ENCODE assay signal across 8 cellular contexts in genomic region chr1:211382714-211383480, GRCh38. TPM values are rescaled to one million over a fixed set of nuclear protein-coding genes. Genes with fewer than 3 reads are reported as not detected.
DNase-seq lines count a peak whose midpoint lies in the region; ATAC-seq, FAIRE-seq and TF ChIP-seq lines count a peak whose summit lies in the region.

No MANE protein-coding gene starts in this region.

- H3K4me1 ChIP-seq in keratinocyte (ENCODE audit: control insufficient read depth, extremely low read depth, insufficient read depth, low read length) = peaks cover 9% of the 10 kb centered on the region

- H3K27ac ChIP-seq in AG04450 (ENCODE audit: low read depth, low read length) (peak overlapping the region; percentile 96), keratinocyte (ENCODE audit: control insufficient read depth, insufficient read depth, low read length) (peak overlapping the region; percentile 89)

- no peaks in the 10 kb centered on the region for H3K9me3 ChIP-seq in AG04450 (ENCODE audit: control insufficient read depth, insufficient read depth, low read length)
- no peaks in the 10 kb centered on the region for H3K9me3 ChIP-seq in keratinocyte (ENCODE audit: control insufficient read depth, low read depth, low read length)

- ATAC-seq in GM18907 (IDR thresholded peaks at IDR 0.05; ENCODE audit: unreplicated experiment) = peak; percentile 97
- ATAC-seq in HG03135 (IDR thresholded peaks at IDR 0.05; ENCODE audit: unreplicated experiment) = peak; percentile 96

- no peaks in the 10 kb centered on the region for H3K9me1 ChIP-seq in keratinocyte (ENCODE audit: control insufficient read depth, extremely low read depth, insufficient read depth, low read length)

- TF ChIP-seq CTCF in AG04450 (IDR thresholded peaks at IDR 0.05; ENCODE audit: low read depth, low read length) (no peak), keratinocyte (optimal IDR thresholded peaks at IDR 0.05 in 1 of 3, IDR thresholded peaks at IDR 0.05 in 1 of 3, conservative IDR thresholded peaks at IDR 0.05 in 1 of 3; ENCODE audit: extremely low read depth in 1 of 3, insufficient read depth in 2 of 3, low read length in 3 of 3) (no peak)

- peak overlapping the region; percentile 100 for H2AFZ ChIP-seq in keratinocyte (ENCODE audit: control insufficient read depth, low read length)

- peak; percentile 74 for FAIRE-seq in keratinocyte (lab: Jason Lieb, UNC)

- peak; percentile 77 for DNase-seq in AG04450 (ENCODE audit: low read depth, low spot score)
- peak; percentile 70 for DNase-seq in NCI-H345 treated with DMSO at 0.1 percent for 48 hours (lab: John Stamatoyannopoulos, UW; ENCODE audit: unreplicated experiment)
- peak; percentile 92 for DNase-seq in activated CD4-positive, CD25-positive, alpha-beta regulatory T cell treated with anti-CD3 and anti-CD28 coated beads, Interleukin-2, amount 50 U/mL, for 72 hours
- DNase-seq in cerebellar cortex (ENCODE audit: low spot score) = peak; percentile 74
- DNase-seq in keratinocyte (ENCODE audit: low read depth, low spot score) = peak; percentile 33
- peak; percentile 77 for DNase-seq in stimulated activated CD4-positive, alpha-beta T cell treated with anti-CD3 and anti-CD28 coated beads, Interleukin-12 subunit alpha, Interleukin-12 subunit beta, amount 100 ng/mL, for 4 hours

- H3K9ac ChIP-seq in keratinocyte (ENCODE audit: control insufficient read depth, extremely low read depth, insufficient read depth, low read length) = peak overlapping the region; percentile 89

- H3K4me3 ChIP-seq in AG04450 (ENCODE audit: low read depth, low read length) = peak overlapping the region; percentile 82
- H3K4me3 ChIP-seq in keratinocyte (ENCODE audit: control insufficient read depth in 2 of 3, extremely low read depth in 1 of 3, insufficient read depth in 2 of 3, low read depth in 1 of 3, low read length in 3 of 3) = peak overlapping the region; percentile 75 to 94 (median 81)

- peak overlapping the region; percentile 96 for H3K4me2 ChIP-seq in keratinocyte (ENCODE audit: control insufficient read depth, extremely low read depth, insufficient read depth, low read depth, low read length)

- H3K27me3 ChIP-seq in AG04450 (ENCODE audit: control insufficient read depth, insufficient read depth, low read length) = no peaks in the 10 kb centered on the region
- no peaks in the 10 kb centered on the region for H3K27me3 ChIP-seq in keratinocyte (ENCODE audit: control insufficient read depth, extremely low read depth, insufficient read depth, low read length)

- dilution Hi-C loops in keratinocyte (cut with MboI; ENCODE audit: extremely low pct_ligation_motif_present, low sequenced_read_pairs) = no loop called here

- CTCF ChIA-PET in AG04450 (lab: Charles Lee) = interaction anchor here (0.6 to 1.8 kb wide), 4 partner anchors 33 to 280 kb away, joined by 3 to 6 read pairs (median 4); no protein-coding TSS in a partner anchor

- POLR2A ChIA-PET in AG04450 (lab: Yijun Ruan, JAX) = interaction anchor here (0.6 to 1.0 kb wide), 6 partner anchors 33 to 186 kb away, joined by 3 to 4 read pairs (median 3); no protein-coding TSS in a partner anchor

- no peaks in the 10 kb centered on the region for H3K79me2 ChIP-seq in keratinocyte (ENCODE audit: control insufficient read depth, insufficient read depth, low read length)

- no peaks in the 10 kb centered on the region for H4K20me1 ChIP-seq in keratinocyte (ENCODE audit: control insufficient read depth, extremely low read depth, insufficient read depth, low read length)

- no peaks in the 10 kb centered on the region for H3K36me3 ChIP-seq in keratinocyte (ENCODE audit: control insufficient read depth in 2 of 2, extremely low read depth in 1 of 2, insufficient read depth in 2 of 2, low read length in 2 of 2)

RNA-seq across cellular contexts. Expression of gene TRAF5, which starts 56.3 kb away (rescaled TPM):
- 19.3 and 22.0 TPM in 2 replicates for polyA plus RNA-seq in AG04450 (2011; rRNA removed)
- 19.1 and 19.5 TPM in 2 replicates for polyA minus RNA-seq in AG04450 (2011; rRNA and poly(A)+ RNA removed)
- 1.6 to 2.1 TPM (median 1.8 TPM) in 3 replicates for polyA plus RNA-seq in keratinocyte
- polyA plus RNA-seq in keratinocyte (2011; ENCODE audit: low read depth) = 0.19 TPM
- polyA plus RNA-seq in keratinocyte (2011; cell fraction: cytosol; rRNA removed) = 0.52 and 0.69 TPM in 2 replicates
- 4.7 and 5.7 TPM in 2 replicates for polyA plus RNA-seq in keratinocyte (2011; cell fraction: nucleus; rRNA removed)
- 0.20 and 0.93 TPM in 2 replicates for polyA plus RNA-seq in keratinocyte (2012; ENCODE audit: low replicate concordance)
- 0.30 to 1.5 TPM (median 0.99 TPM) in 3 replicates for polyA minus RNA-seq in keratinocyte
- polyA minus RNA-seq in keratinocyte (2011; cell fraction: cytosol; rRNA and poly(A)+ RNA removed) = not detected
- polyA minus RNA-seq in keratinocyte (2011; cell fraction: nucleus; rRNA and poly(A)+ RNA removed) = 0.95 and 3.0 TPM in 2 replicates

Comparison
In these comparisons a context has a peak if more than half of its experiments do, and no peak if none do; other contexts are left out.
1. Peak in every context shown above with its lines: DNase-seq, ATAC-seq, H3K4me3 ChIP-seq and H3K27ac ChIP-seq.
2. DNase-seq: peak in every context shown above with its lines; median percentile 92 in activated CD4-positive, CD25-positive, alpha-beta regulatory T cell treated with anti-CD3 and anti-CD28 coated beads, Interleukin-2, amount 50 U/mL, for 72 hours; 77 in AG04450; 77 in stimulated activated CD4-positive, alpha-beta T cell treated with anti-CD3 and anti-CD28 coated beads, Interleukin-12 subunit alpha, Interleukin-12 subunit beta, amount 100 ng/mL, for 4 hours; 74 in cerebellar cortex; 70 in NCI-H345 treated with DMSO at 0.1 percent for 48 hours; 33 in keratinocyte.